ENCODE assay signal across 17 cellular contexts in the genomic region with DNA sequence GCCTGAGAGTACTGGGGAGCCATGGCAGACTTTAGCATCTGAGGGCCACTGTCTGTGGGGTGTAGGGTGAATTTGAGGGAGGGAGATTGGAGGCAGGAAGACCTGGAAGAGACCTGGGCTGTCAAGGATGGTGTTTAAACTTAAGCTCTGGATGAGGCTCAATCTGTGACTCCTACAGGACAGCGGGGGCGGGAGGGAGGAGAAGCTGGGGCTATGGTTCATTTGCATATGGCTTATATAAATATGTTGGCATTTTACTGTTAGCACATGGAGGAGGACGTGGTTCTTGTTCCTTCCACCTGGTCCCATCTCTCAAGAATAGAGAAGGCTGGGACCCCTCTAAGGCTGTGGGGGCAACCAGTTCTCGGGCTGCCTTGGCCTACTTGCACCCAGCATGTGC.
A peak's percentile ranks its signal among the peaks of the same experiment; 100 is the strongest.
DNase-seq lines count a peak whose midpoint lies in the region; ATAC-seq, FAIRE-seq and TF ChIP-seq lines count a peak whose summit lies in the region.
"Had no signal": no experiment of that assay in that cellular context is flagged by ENCODE, and none has a peak within 500 bp of the region (broad histone marks: within the 10 kb centered on the region; RNA-seq: fewer than 3 reads in every experiment).

No MANE protein-coding gene starts in this region.

- peak overlapping the region; percentile 73 for H3K27ac Mint-ChIP-seq in stimulated activated effector memory CD8-positive, alpha-beta T cell treated with anti-CD3 and anti-CD28 coated beads, Interleukin-12 subunit alpha, Interleukin-12 subunit beta, amount 100 ng/mL, for 72 hours

- peaks cover 38% of the 10 kb centered on the region for H3K4me1 Mint-ChIP-seq in stimulated activated effector memory CD8-positive, alpha-beta T cell treated with anti-CD3 and anti-CD28 coated beads, Interleukin-12 subunit alpha, Interleukin-12 subunit beta, amount 100 ng/mL, for 72 hours

- no peaks in the 10 kb centered on the region for H3K9me3 ChIP-seq in HEK293 (ENCODE audit: control insufficient read depth, insufficient read depth, low read depth, low read length)
- H3K9me3 ChIP-seq in KOPT-K1 (ENCODE audit: insufficient read depth, low read length, poor library complexity, severe bottlenecking): no peaks in the 10 kb centered on the region
- H3K9me3 ChIP-seq: BE2C, Peyer's patch, SK-N-SH had no signal

- H3K36me3 Mint-ChIP-seq in stimulated activated effector memory CD8-positive, alpha-beta T cell treated with anti-CD3 and anti-CD28 coated beads, Interleukin-12 subunit alpha, Interleukin-12 subunit beta, amount 100 ng/mL, for 72 hours: no peaks in the 10 kb centered on the region

- intact Hi-C loops in sciatic nerve (cut with DNase I): no loop called here

- H3K4me3 ChIP-seq in HEK293 (ENCODE audit: low read depth, low read length) (no peak overlapping the region), bronchial epithelial cell (ENCODE audit: low read depth, low read length) (no peak overlapping the region)
- H3K4me3 ChIP-seq: Peyer's patch had no signal

- FAIRE-seq in bronchial epithelial cell (lab: Jason Lieb, UNC): peak; percentile 18

- H3K4me1 ChIP-seq in HEK293 (ENCODE audit: control insufficient read depth, insufficient read depth, low read length): no peaks in the 10 kb centered on the region

- peaks cover 23% of the 10 kb centered on the region for H3K27me3 ChIP-seq in bronchial epithelial cell (ENCODE audit: control insufficient read depth, insufficient read depth, low read length)
- H3K27me3 ChIP-seq: BE2C had no signal

- H3K36me3 ChIP-seq in HEK293 (ENCODE audit: control insufficient read depth in 2 of 2, insufficient read depth in 1 of 2, low read length in 2 of 2) (no peaks in the 10 kb centered on the region), KOPT-K1 (ENCODE audit: insufficient read depth, low read length) (no peaks in the 10 kb centered on the region), bronchial epithelial cell (ENCODE audit: control insufficient read depth, insufficient read depth, low read length) (no peaks in the 10 kb centered on the region)
- H3K36me3 ChIP-seq: Peyer's patch had no signal

- CTCF ChIA-PET in HEK293 (lab: Yijun Ruan, JAX): interaction anchor here (0.6 to 3.7 kb wide), 4 partner anchors 10 to 135 kb away, joined by 4 to 22 read pairs (median 5); no protein-coding TSS in a partner anchor

- no peak for TF ChIP-seq CTCF in HEK293 (tag by site-specific recombination; IDR thresholded peaks at IDR 0.05)
- TF ChIP-seq CTCF in bronchial epithelial cell (IDR thresholded peaks at IDR 0.05; ENCODE audit: insufficient read depth, low read length, severe bottlenecking): no peak

- H3K27ac ChIP-seq in HEK293 (ENCODE audit: extremely low read depth, low read depth, low read length) (no peak overlapping the region), KOPT-K1 (ENCODE audit: low read depth, low read length, poor library complexity, severe bottlenecking) (peak overlapping the region; percentile 48)
- H3K27ac ChIP-seq: HL-60, Peyer's patch had no signal

- DNase-seq in bronchial epithelial cell (ENCODE audit: low read depth) (no peak), NCI-H2227 treated with DMSO at 0.1 percent for 48 hours (lab: John Stamatoyannopoulos, UW) (no peak), sciatic nerve (ENCODE audit: low spot score) (no peak), NCI-H2029 (lab: John Stamatoyannopoulos, UW) (no peak)
- DNase-seq in stimulated activated effector memory CD8-positive, alpha-beta T cell treated with anti-CD3 and anti-CD28 coated beads, Interleukin-12 subunit alpha, Interleukin-12 subunit beta, amount 100 ng/mL, for 72 hours (ENCODE audit: low spot score in 2 of 2): no peak
- DNase-seq: BE2C, Calu3, DMS79, HCEC 1CT, KBM-7, Right ventricle myocardium superior, SK-N-SH had no signal

- POLR2A ChIA-PET in HEK293 (lab: Yijun Ruan, JAX): no interaction called here

- no peaks in the 10 kb centered on the region for H3K9me3 Mint-ChIP-seq in stimulated activated effector memory CD8-positive, alpha-beta T cell treated with anti-CD3 and anti-CD28 coated beads, Interleukin-12 subunit alpha, Interleukin-12 subunit beta, amount 100 ng/mL, for 72 hours
- H3K9me3 Mint-ChIP-seq: CD4-positive, alpha-beta T cell had no signal

- no peak for ATAC-seq in stimulated activated effector memory CD8-positive, alpha-beta T cell treated with anti-CD3 and anti-CD28 coated beads, Interleukin-12 subunit alpha, Interleukin-12 subunit beta, amount 100 ng/mL, for 72 hours
- no peak for ATAC-seq in sciatic nerve

- no peak overlapping the region for H3K4me3 Mint-ChIP-seq in stimulated activated effector memory CD8-positive, alpha-beta T cell treated with anti-CD3 and anti-CD28 coated beads, Interleukin-12 subunit alpha, Interleukin-12 subunit beta, amount 100 ng/mL, for 72 hours

TF ChIP-seq in HEK293, 187 proteins besides CTCF, POLR2A, EP300 and RAD21:
- TF ChIP-seq ZNF16 (tag by site-specific recombination; IDR thresholded peaks at IDR 0.05; ENCODE audit: low read depth) (peak; percentile 64; the same call in 1 of the 2 replicates), GLI4 (tag by site-specific recombination; IDR thresholded peaks at IDR 0.05) (0 out of 2 replicates have a peak, but pooled peaks have one; percentile 30), ZBTB1 (tag by site-specific recombination; IDR thresholded peaks at IDR 0.05) (no peak)
TF ChIP-seq in HEK293: peak in this region for 2.
